Comparison of ENCODE assay signal across 13 cellular contexts in genomic region chr3:12963184-12963868, GRCh38.
DNase-seq lines count a peak whose midpoint lies in the region; ATAC-seq and TF ChIP-seq lines count a peak whose summit lies in the region.
"Had no signal": no experiment of that assay in that cellular context is flagged by ENCODE, and none has a peak within 500 bp of the region (broad histone marks: within the 10 kb centered on the region; RNA-seq: fewer than 3 reads in every experiment).

No MANE protein-coding gene starts in this region.

- intact Hi-C loops in Right ventricle myocardium inferior (cut with DNase I) (no loop called here), left cardiac atrium (cut with DNase I) (no loop called here)
- intact Hi-C loops in activated CD8-positive, alpha-beta T cell treated with anti-CD3 and anti-CD28 coated beads for 36 hours (cut with micrococcal nuclease): no loop called here

- TF ChIP-seq CTCF in activated CD8-positive, alpha-beta T cell treated with anti-CD3 and anti-CD28 coated beads for 36 hours (IDR thresholded peaks at IDR 0.05): no peak

- CTCF ChIA-PET in activated CD8-positive, alpha-beta T cell treated with anti-CD3 and anti-CD28 coated beads for 36 hours (lab: Charles Lee): interaction anchor here (1.0 to 3.4 kb wide), 5 partner anchors 15 to 122 kb away, joined by 3 to 14 read pairs (median 7); partner anchors contain the start of gene RPL32

- H3K27ac Mint-ChIP-seq in activated CD8-positive, alpha-beta T cell treated with anti-CD3 and anti-CD28 coated beads for 36 hours: peak overlapping the region; percentile 80
- peak overlapping the region; percentile 72 to 92 (median 86) for H3K27ac Mint-ChIP-seq in immature natural killer cell
- H3K27ac Mint-ChIP-seq: HFFc6 had no signal

- peak overlapping the region; percentile 81 for H3K27ac ChIP-seq in substantia nigra (ENCODE audit: low read depth, low read length, poor library complexity, severe bottlenecking)
- H3K27ac ChIP-seq: cardiac muscle cell had no signal

- ATAC-seq in Right ventricle myocardium inferior: no peak
- no peak for ATAC-seq in left cardiac atrium
- ATAC-seq in activated CD8-positive, alpha-beta T cell treated with anti-CD3 and anti-CD28 coated beads for 36 hours: peak; percentile 6
- ATAC-seq: mucosa of descending colon, right cardiac atrium had no signal

- H3K4me3 Mint-ChIP-seq in activated CD8-positive, alpha-beta T cell treated with anti-CD3 and anti-CD28 coated beads for 36 hours: no peak overlapping the region
- H3K4me3 Mint-ChIP-seq in immature natural killer cell: peak overlapping the region; percentile 60 to 85 (median 75)
- H3K4me3 Mint-ChIP-seq: HFFc6 had no signal

- DNase-seq in Right ventricle myocardium inferior (ENCODE audit: missing footprints) (peak; percentile 9), left cardiac atrium (no peak), immature natural killer cell (peak in 2 of 3 donors; percentile 29), substantia nigra (lab: John Stamatoyannopoulos, UW) (no peak), Kasumi-1 (lab: John Stamatoyannopoulos, UW) (no peak), NCI-H345 treated with DMSO at 0.1 percent for 48 hours (lab: John Stamatoyannopoulos, UW; ENCODE audit: unreplicated experiment) (no peak), NCI-H1092 (lab: John Stamatoyannopoulos, UW) (no peak)
- DNase-seq in activated CD8-positive, alpha-beta T cell treated with anti-CD3 and anti-CD28 coated beads for 36 hours: peak; percentile 21
- DNase-seq: HFFc6, T1000 had no signal

- H3K36me3 Mint-ChIP-seq in activated CD8-positive, alpha-beta T cell treated with anti-CD3 and anti-CD28 coated beads for 36 hours (ENCODE audit: low read depth): no peaks in the 10 kb centered on the region
- peaks cover 0 to 7% (median 6%) of the 10 kb centered on the region in 3 donors for H3K36me3 Mint-ChIP-seq in immature natural killer cell

- POLR2A ChIA-PET in activated CD8-positive, alpha-beta T cell treated with anti-CD3 and anti-CD28 coated beads for 36 hours (lab: Charles Lee): interaction anchor here (0.9 to 1.5 kb wide), 3 partner anchors 8 to 51 kb away, joined by 3 to 4 read pairs (median 4); no protein-coding TSS in a partner anchor

- H3K4me1 Mint-ChIP-seq in activated CD8-positive, alpha-beta T cell treated with anti-CD3 and anti-CD28 coated beads for 36 hours (ENCODE audit: low read depth): peaks cover 73% of the 10 kb centered on the region
- peaks cover 91 to 96% of the 10 kb centered on the region in 2 donors for H3K4me1 Mint-ChIP-seq in immature natural killer cell

- no peaks in the 10 kb centered on the region for H3K9me3 Mint-ChIP-seq in activated CD8-positive, alpha-beta T cell treated with anti-CD3 and anti-CD28 coated beads for 36 hours
- no peaks in the 10 kb centered on the region for H3K9me3 Mint-ChIP-seq in immature natural killer cell
- H3K9me3 Mint-ChIP-seq: HFFc6 had no signal

- no peaks in the 10 kb centered on the region for H3K27me3 Mint-ChIP-seq in activated CD8-positive, alpha-beta T cell treated with anti-CD3 and anti-CD28 coated beads for 36 hours
- peaks cover 5 to 9% (median 7%) of the 10 kb centered on the region in 3 donors for H3K27me3 Mint-ChIP-seq in immature natural killer cell (ENCODE audit: low read depth in 3 of 3)

Comparison
In these comparisons a context has a peak if more than half of its experiments do, and no peak if none do; other contexts are left out.
1. DNase-seq: peak in Right ventricle myocardium inferior (single experiment), activated CD8-positive, alpha-beta T cell treated with anti-CD3 and anti-CD28 coated beads for 36 hours (single experiment) and immature natural killer cell (2 of 3); none in left cardiac atrium (single experiment), substantia nigra (0 of 49), Kasumi-1 (0 of 2), NCI-H345 treated with DMSO at 0.1 percent for 48 hours (single experiment) and NCI-H1092 (single experiment).